ENCODE assay signal across 25 cellular contexts in the genomic region with DNA sequence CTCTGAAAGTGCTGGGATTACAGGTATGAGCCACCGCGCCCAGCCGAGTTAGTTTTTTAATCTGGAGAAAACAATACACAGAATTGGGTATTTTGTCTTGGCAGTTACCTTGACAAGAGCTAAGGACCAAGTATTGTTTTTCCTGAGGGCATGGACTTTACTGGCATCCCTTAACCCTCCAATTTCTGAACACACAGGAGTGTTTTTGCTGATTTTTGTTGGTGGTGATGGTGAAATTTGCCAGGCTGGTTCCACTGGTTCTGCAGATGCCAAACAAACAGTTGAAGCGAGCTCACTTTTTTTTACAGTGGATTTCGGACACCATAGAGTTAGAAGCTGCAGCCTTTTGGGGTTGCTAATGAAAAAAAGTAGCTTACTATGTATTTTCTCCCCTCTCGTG. TPM values are rescaled to one million over a fixed set of nuclear protein-coding genes. Genes with fewer than 3 reads are reported as not detected.
DNase-seq lines count a peak whose midpoint lies in the region; ATAC-seq, FAIRE-seq and TF ChIP-seq lines count a peak whose summit lies in the region.
"Had no signal": no experiment of that assay in that cellular context is flagged by ENCODE, and none has a peak within 500 bp of the region (broad histone marks: within the 10 kb centered on the region; RNA-seq: fewer than 3 reads in every experiment).

No MANE protein-coding gene starts in this region.

- H3K9ac ChIP-seq in GM23248 = no peak overlapping the region

- H3K9me3 Mint-ChIP-seq in chondrocyte (ENCODE audit: low read depth) = no peaks in the 10 kb centered on the region
- no peaks in the 10 kb centered on the region for H3K9me3 Mint-ChIP-seq in naive thymus-derived CD8-positive, alpha-beta T cell
- H3K9me3 Mint-ChIP-seq in CD4-positive, alpha-beta T cell = no peaks in the 10 kb centered on the region
- H3K9me3 Mint-ChIP-seq: activated T-helper 1 cell treated with anti-CD3 and anti-CD28 coated beads, Interleukin-12 subunit alpha, Interleukin-12 subunit beta, Interleukin-2, Interleukin-4 antibody, amounts not matched to agents 30 ng/mL and 10 ng/mL and 1 ng/mL, durations not matched to agents 14 hours and 24 hours and 36 hours; CD14-positive monocyte; stimulated activated effector memory CD8-positive, alpha-beta T cell treated with anti-CD3 and anti-CD28 coated beads, Interleukin-12 subunit alpha, Interleukin-12 subunit beta, amount 100 ng/mL, for 72 hours had no signal

- H3K36me3 ChIP-seq in GM23248 (ENCODE audit: low read depth) = peaks cover 33% of the 10 kb centered on the region; the same call in 1 of the 2 replicates
- H3K36me3 ChIP-seq: uterus had no signal

- H3K79me2 ChIP-seq in GM23248 (ENCODE audit: insufficient read depth) = peaks cover 97% of the 10 kb centered on the region

- H3K4me1 ChIP-seq in A549 (peaks cover 30% of the 10 kb centered on the region), GM23248 (ENCODE audit: insufficient read depth) (no peaks in the 10 kb centered on the region)

- intact Hi-C loops in CD4-positive, alpha-beta T cell (cut with DNase I, micrococcal nuclease) = no loop called here

- POLR2A ChIA-PET in A549 (lab: Yijun Ruan, JAX) = no interaction called here
- POLR2A ChIA-PET in naive thymus-derived CD8-positive, alpha-beta T cell (lab: Charles Lee) = no interaction called here
- POLR2A ChIA-PET in CD4-positive, alpha-beta T cell (lab: Charles Lee) = no interaction called here

- H3K36me3 Mint-ChIP-seq in chondrocyte (ENCODE audit: low read depth) = peaks cover 10% of the 10 kb centered on the region
- H3K36me3 Mint-ChIP-seq in naive thymus-derived CD8-positive, alpha-beta T cell = peaks cover 0 to 57% (median 0%) of the 10 kb centered on the region in 3 donors
- H3K36me3 Mint-ChIP-seq in CD4-positive, alpha-beta T cell (ENCODE audit: low read depth) = peaks cover 59% of the 10 kb centered on the region

- no peaks in the 10 kb centered on the region for H3K9me3 ChIP-seq in A549
- H3K9me3 ChIP-seq in GM23248 (ENCODE audit: low read depth) = no peaks in the 10 kb centered on the region
- H3K9me3 ChIP-seq in CD4-positive, alpha-beta T cell (ENCODE audit: control insufficient read depth, low read length) = no peaks in the 10 kb centered on the region
- H3K9me3 ChIP-seq: sigmoid colon, SJCRH30, testis, uterus had no signal

- peak overlapping the region; percentile 41 for H3K27ac Mint-ChIP-seq in chondrocyte (ENCODE audit: unreplicated experiment)
- H3K27ac Mint-ChIP-seq in naive thymus-derived CD8-positive, alpha-beta T cell = peak overlapping the region in 6 of 10 donors; percentile 5 to 72 (median 34)
- no peak overlapping the region for H3K27ac Mint-ChIP-seq in CD4-positive, alpha-beta T cell
- H3K27ac Mint-ChIP-seq: stimulated activated effector memory CD8-positive, alpha-beta T cell treated with anti-CD3 and anti-CD28 coated beads, Interleukin-12 subunit alpha, Interleukin-12 subunit beta, amount 100 ng/mL, for 72 hours had no signal

- peak overlapping the region; percentile 47 for H3K4me2 ChIP-seq in A549
- H3K4me2 ChIP-seq in GM23248 (ENCODE audit: unreplicated experiment) = no peak overlapping the region

- no peaks in the 10 kb centered on the region for H3K9me2 ChIP-seq in GM23248 (ENCODE audit: insufficient read depth)

- H2AFZ ChIP-seq in GM23248 = no peak overlapping the region

- in situ Hi-C loops in GM23248 (cut with MboI) = no loop called here

- H3K27ac ChIP-seq in A549 (peak overlapping the region in 1 of 2 experiments; percentile 56; a peak in 2 of 6 replicates), GM23248 (peak overlapping the region; percentile 24)
- no peak overlapping the region for H3K27ac ChIP-seq in CD4-positive, alpha-beta T cell (ENCODE audit: low read depth, low read length)
- H3K27ac ChIP-seq: sigmoid colon, SJCRH30, testis, uterus had no signal

- TF ChIP-seq POLR2A in A549 (IDR thresholded peaks at IDR 0.05; ENCODE audit: low read length) = no peak

- no peak for ATAC-seq in A549
- no peak for ATAC-seq in naive thymus-derived CD8-positive, alpha-beta T cell
- no peak for ATAC-seq in omental fat pad (ENCODE audit: low FRiP score)
- ATAC-seq in stimulated activated naive CD8-positive, alpha-beta T cell treated with anti-CD3 and anti-CD28 coated beads, Interleukin-15, Interleukin-2, amounts not matched to agents 100 U/mL and 50 U/mL, for 24 hours = no peak
- ATAC-seq in CD4-positive, alpha-beta T cell (ENCODE audit: poor library complexity) = no peak
- ATAC-seq: Panc1; stimulated activated effector memory CD8-positive, alpha-beta T cell treated with anti-CD3 and anti-CD28 coated beads, Interleukin-12 subunit alpha, Interleukin-12 subunit beta, amount 100 ng/mL, for 72 hours had no signal

- H4K20me1 ChIP-seq in GM23248 (ENCODE audit: insufficient read depth) = no peaks in the 10 kb centered on the region; the same call in 1 of the 2 replicates

- no peaks in the 10 kb centered on the region for H3K27me3 Mint-ChIP-seq in chondrocyte (ENCODE audit: low read depth)
- H3K27me3 Mint-ChIP-seq in naive thymus-derived CD8-positive, alpha-beta T cell = no peaks in the 10 kb centered on the region
- H3K27me3 Mint-ChIP-seq in CD4-positive, alpha-beta T cell = no peaks in the 10 kb centered on the region

- H3K4me3 Mint-ChIP-seq in chondrocyte (ENCODE audit: unreplicated experiment) = no peak overlapping the region
- no peak overlapping the region for H3K4me3 Mint-ChIP-seq in naive thymus-derived CD8-positive, alpha-beta T cell
- no peak overlapping the region for H3K4me3 Mint-ChIP-seq in CD4-positive, alpha-beta T cell
- H3K4me3 Mint-ChIP-seq: activated T-helper 1 cell treated with anti-CD3 and anti-CD28 coated beads, Interleukin-12 subunit alpha, Interleukin-12 subunit beta, Interleukin-2, Interleukin-4 antibody, amounts not matched to agents 30 ng/mL and 10 ng/mL and 1 ng/mL, durations not matched to agents 14 hours and 24 hours and 36 hours; CD14-positive monocyte; stimulated activated effector memory CD8-positive, alpha-beta T cell treated with anti-CD3 and anti-CD28 coated beads, Interleukin-12 subunit alpha, Interleukin-12 subunit beta, amount 100 ng/mL, for 72 hours had no signal

- no peaks in the 10 kb centered on the region for H3K27me3 ChIP-seq in GM23248 (replicated peaks; ENCODE audit: insufficient read depth)
- H3K27me3 ChIP-seq in CD4-positive, alpha-beta T cell (ENCODE audit: control insufficient read depth, insufficient read depth, low read length) = no peaks in the 10 kb centered on the region
- H3K27me3 ChIP-seq: sigmoid colon, SJCRH30, testis, uterus had no signal

- H3K4me1 Mint-ChIP-seq in chondrocyte (ENCODE audit: low read depth) = peaks cover 22% of the 10 kb centered on the region
- H3K4me1 Mint-ChIP-seq in naive thymus-derived CD8-positive, alpha-beta T cell = peaks cover 3 to 30% (median 19%) of the 10 kb centered on the region in 4 donors
- peaks cover 30% of the 10 kb centered on the region for H3K4me1 Mint-ChIP-seq in CD4-positive, alpha-beta T cell (ENCODE audit: low read depth)

- H3K4me3 ChIP-seq in A549 = no peak overlapping the region
- no peak overlapping the region for H3K4me3 ChIP-seq in GM23248
- H3K4me3 ChIP-seq: sigmoid colon, SJCRH30, testis, uterus had no signal

- no peak for TF ChIP-seq CTCF in A549 (IDR thresholded peaks at IDR 0.05)
- no peak for TF ChIP-seq CTCF in chondrocyte (IDR thresholded peaks at IDR 0.05)
- TF ChIP-seq CTCF in omental fat pad (IDR thresholded peaks at IDR 0.05) = no peak
- TF ChIP-seq CTCF in CD4-positive, alpha-beta T cell (IDR thresholded peaks at IDR 0.05) = no peak

- FAIRE-seq in A549 (lab: Jason Lieb, UNC) = no peak
- no peak for FAIRE-seq in HTR-8/SVneo (lab: Jason Lieb, UNC)
- FAIRE-seq: D721Med, endothelial cell of umbilical vein had no signal

- WGBS in A549 (ENCODE audit: missing lambda C conversion rate) = 90% methylated on average over 6 of the region's 6 CpGs
- WGBS in GM23248 (ENCODE audit: low coverage in 1 of 2, low lambda C conversion rate in 2 of 2, missing lambda C conversion rate in 2 of 2), 2 experiments = 94 to 96% methylated on average over 6 of the region's 6 CpGs

- no peak for TF ChIP-seq EP300 in A549 (IDR thresholded peaks at IDR 0.05)

- H3F3A ChIP-seq in GM23248 (ENCODE audit: insufficient read depth) = peaks cover 30% of the 10 kb centered on the region

- no peak for TF ChIP-seq RAD21 in A549 (conservative IDR thresholded peaks at IDR 0.05 in 1 of 2, IDR thresholded peaks at IDR 0.05 in 1 of 2)

- CTCF ChIA-PET in A549 (lab: Yijun Ruan, JAX) = interaction anchor here (1.2 to 2.8 kb wide), 6 partner anchors 14 to 134 kb away, joined by 3 to 9 read pairs (median 4); a partner anchor contains a TSS
- CTCF ChIA-PET in CD4-positive, alpha-beta T cell (lab: Charles Lee) = no interaction called here

- DNase-seq in A549 (ENCODE audit: low read depth in 1 of 2, low spot score in 1 of 2) (no peak), GM23248 (no peak), chondrocyte (ENCODE audit: low spot score) (no peak), omental fat pad (ENCODE audit: low spot score) (no peak), HTR-8/SVneo (ENCODE audit: insufficient read length, low spot score) (no peak)
- no peak for DNase-seq in naive thymus-derived CD8-positive, alpha-beta T cell
- no peak for DNase-seq in stimulated activated naive CD8-positive, alpha-beta T cell treated with anti-CD3 and anti-CD28 coated beads, Interleukin-15, Interleukin-2, amounts not matched to agents 100 U/mL and 50 U/mL, for 24 hours
- DNase-seq in CD4-positive, alpha-beta T cell = no peak
- DNase-seq: cerebellar nuclear complex; midbrain; NCI-H1048; NCI-H187; NCI-H526; sigmoid colon; SJCRH30; stimulated activated CD4-positive, alpha-beta T cell treated with anti-CD3 and anti-CD28 coated beads, Interleukin-4, amount 100 ng/mL, for 24 hours; T1000; testis; uterus had no signal

RNA-seq across cellular contexts. Expression of a gene that starts 37.2 kb away (rescaled TPM):
- polyA plus RNA-seq in A549 (2011; rRNA removed) = 0.41 and 0.53 TPM in 2 replicates
- polyA plus RNA-seq in A549 (2012; cell fraction: cytosol; rRNA removed) = 0.42 and 0.45 TPM in 2 replicates
- 3.7 and 4.1 TPM in 2 replicates for polyA plus RNA-seq in A549 (2012; cell fraction: nucleus; rRNA removed)
- 1.1 to 1.6 TPM (median 1.4 TPM) in 3 replicates for polyA plus RNA-seq in A549 (2017; fragmentation: RNase III; extraction: RNeasy Plus Mini Kit Qiagen cat#74134 plus additional on column Dnase treatment)
- polyA minus RNA-seq in A549 (2011; rRNA and poly(A)+ RNA removed) = 0.34 and 0.45 TPM in 2 replicates
- 5.6 and 14.4 TPM in 2 replicates for total RNA-seq in GM23248 (2014; rRNA removed; shearing (Covaris generic))
- 1.1 and 1.8 TPM in 2 replicates for polyA plus RNA-seq in GM23248 (2016; fragmentation: Nextera tagmentation; extraction: Ambion mirVana)
- total RNA-seq in chondrocyte = 9.4 to 15.0 TPM (median 10.8 TPM) in 3 replicates
- 1 to 10 TPM; 2.6 to 2.7 TPM for total RNA-seq in naive thymus-derived CD8-positive, alpha-beta T cell
- polyA plus RNA-seq in naive thymus-derived CD8-positive, alpha-beta T cell = under 1 TPM in 2 of 3 donors, not detected in 1; 0.19 to 0.35 TPM
- 1 to 10 TPM in 2 of 4 donors, under 1 TPM in 2; 0.63 to 3.1 (median 1.4) TPM for total RNA-seq in omental fat pad
- 1 to 10 TPM; 1.9 to 2.6 TPM for total RNA-seq in CD4-positive, alpha-beta T cell
- polyA plus RNA-seq: CD14-positive monocyte had no signal

RNA-seq across cellular contexts. Expression of a gene that starts 44.7 kb away (rescaled TPM):
- 60.7 and 66.5 TPM in 2 replicates for polyA plus RNA-seq in A549 (2011; rRNA removed)
- polyA plus RNA-seq in A549 (2012; cell fraction: cytosol; rRNA removed) = 17.4 and 21.9 TPM in 2 replicates
- polyA plus RNA-seq in A549 (2012; cell fraction: nucleus; rRNA removed) = 21.1 and 26.4 TPM in 2 replicates
- 57.9 to 61.7 TPM (median 60.0 TPM) in 3 replicates for polyA plus RNA-seq in A549 (2017; fragmentation: RNase III; extraction: RNeasy Plus Mini Kit Qiagen cat#74134 plus additional on column Dnase treatment)
- 45.3 and 66.3 TPM in 2 replicates for polyA minus RNA-seq in A549 (2011; rRNA and poly(A)+ RNA removed)
- total RNA-seq in GM23248 (2014; rRNA removed; shearing (Covaris generic)) = 57.3 and 61.5 TPM in 2 replicates
- polyA plus RNA-seq in GM23248 (2016; fragmentation: Nextera tagmentation; extraction: Ambion mirVana) = 91.9 and 95.2 TPM in 2 replicates
- 88.7 to 106 TPM (median 106 TPM) in 3 replicates for total RNA-seq in chondrocyte
- 100 to 1,000 TPM; 123 to 131 TPM for total RNA-seq in naive thymus-derived CD8-positive, alpha-beta T cell
- polyA plus RNA-seq in naive thymus-derived CD8-positive, alpha-beta T cell = 100 to 1,000 TPM in 1 of 3 donors, 10 to 100 TPM in 2; 87.6 to 106 (median 97.8) TPM
- total RNA-seq in omental fat pad = 10 to 100 TPM; 77.2 to 99.5 (median 86.2) TPM
- 10 to 100 TPM; 68.7 to 76.1 TPM for total RNA-seq in CD4-positive, alpha-beta T cell

RNA-seq across cellular contexts. Expression of a gene that starts 54.5 kb away (rescaled TPM):
- polyA plus RNA-seq in A549 (2011; rRNA removed) = 2.0 and 2.9 TPM in 2 replicates
- 11.5 and 19.9 TPM in 2 replicates for polyA plus RNA-seq in A549 (2012; cell fraction: cytosol; rRNA removed)
- polyA plus RNA-seq in A549 (2012; cell fraction: nucleus; rRNA removed) = 8.9 and 13.1 TPM in 2 replicates
- polyA plus RNA-seq in A549 (2017; fragmentation: RNase III; extraction: RNeasy Plus Mini Kit Qiagen cat#74134 plus additional on column Dnase treatment) = 7.5 to 10.8 TPM (median 8.5 TPM) in 3 replicates
- polyA minus RNA-seq in A549 (2011; rRNA and poly(A)+ RNA removed) = 0.58 and 1.2 TPM in 2 replicates
- 294 and 328 TPM in 2 replicates for total RNA-seq in GM23248 (2014; rRNA removed; shearing (Covaris generic))
- 95.0 and 111 TPM in 2 replicates for polyA plus RNA-seq in GM23248 (2016; fragmentation: Nextera tagmentation; extraction: Ambion mirVana)
- total RNA-seq in chondrocyte = 55.7 to 88.4 TPM (median 85.2 TPM) in 3 replicates
- total RNA-seq in naive thymus-derived CD8-positive, alpha-beta T cell = 1 to 10 TPM; 1.2 to 1.6 TPM
- polyA plus RNA-seq in naive thymus-derived CD8-positive, alpha-beta T cell = 1 to 10 TPM in 1 of 3 donors, under 1 TPM in 2; 0.16 to 2.4 (median 0.43) TPM
- 100 to 1,000 TPM in 1 of 4 donors, 10 to 100 TPM in 3; 40.6 to 107 (median 52.4) TPM for total RNA-seq in omental fat pad
- 1 to 10 TPM; 1.5 to 1.8 TPM for total RNA-seq in CD4-positive, alpha-beta T cell

Comparison
In these comparisons a context has a peak if more than half of its experiments do, and no peak if none do; other contexts are left out.
1. RNA of a gene that starts 54.5 kb away (total RNA-seq): 294 to 328 TPM in GM23248, 55.7 to 88.4 TPM in chondrocyte and 40.6 to 107 TPM in omental fat pad; 1.5 to 1.8 TPM in CD4-positive, alpha-beta T cell and 1.2 to 1.6 TPM in naive thymus-derived CD8-positive, alpha-beta T cell; every median in the first group is over 10 times any median in the second.